In the genomic region with DNA sequence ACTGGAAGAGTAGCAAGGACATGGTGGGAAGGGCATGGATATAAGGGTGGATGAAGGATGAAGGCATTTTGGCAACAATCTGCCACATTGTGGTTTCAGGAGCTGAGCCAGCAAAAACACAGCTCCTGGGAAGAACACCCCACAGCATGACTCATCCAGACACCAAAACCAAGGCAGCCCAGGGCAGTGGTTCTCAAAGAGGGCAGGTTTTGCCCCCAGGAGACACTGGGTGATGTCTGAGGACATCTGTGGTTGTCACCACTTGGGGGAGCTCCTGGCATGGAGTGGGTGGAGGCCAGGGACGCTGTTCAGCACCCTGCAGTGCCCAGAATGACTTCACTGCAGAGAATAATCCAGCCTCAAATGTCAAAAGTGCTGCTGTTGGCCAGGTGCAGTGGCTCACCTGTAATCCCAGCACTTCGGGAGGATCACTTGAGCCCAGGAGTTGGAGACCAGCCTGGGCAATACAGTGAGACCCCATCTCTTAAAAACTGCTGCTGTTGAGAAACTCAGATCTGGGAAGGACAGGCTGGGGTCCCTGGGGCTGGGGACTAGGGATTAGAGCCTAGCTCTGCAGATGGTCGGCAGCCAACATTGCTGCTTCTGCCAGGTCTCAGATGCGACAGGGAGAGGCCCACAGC, we compare ENCODE assay signal across 8 cellular contexts. TPM values are rescaled to one million over a fixed set of nuclear protein-coding genes. Genes with fewer than 3 reads are reported as not detected.
A peak's percentile ranks its signal among the peaks of the same experiment; 100 is the strongest.
DNase-seq lines count a peak whose midpoint lies in the region; ATAC-seq and TF ChIP-seq lines count a peak whose summit lies in the region.

No MANE protein-coding gene starts in this region.

- TF ChIP-seq EP300 in Ishikawa (IDR thresholded peaks at IDR 0.05; ENCODE audit: borderline replicate concordance), result no peak

- TF ChIP-seq RAD21 in Ishikawa (IDR thresholded peaks at IDR 0.05; ENCODE audit: low read depth), result peak; percentile 81

- DNase-seq in NCI-H2081 (lab: John Stamatoyannopoulos, UW), result peak; percentile 50 to 58
- no peak for DNase-seq in NCI-H2081 treated with DMSO at 0.1 percent for 48 hours (lab: John Stamatoyannopoulos, UW)
- DNase-seq in activated CD4-positive, alpha-beta T cell treated with anti-CD3 and anti-CD28 coated beads, Interleukin-2, amount 50 U/mL, for 1 hour, result peak; percentile 38
- no peak for DNase-seq in left ventricle myocardium superior

- ATAC-seq in left ventricle myocardium superior (peak; percentile 56), HG03108 (IDR thresholded peaks at IDR 0.05; ENCODE audit: unreplicated experiment) (no peak), HG03175 (IDR thresholded peaks at IDR 0.05; ENCODE audit: unreplicated experiment) (no peak), GM18858 (IDR thresholded peaks at IDR 0.05; ENCODE audit: unreplicated experiment) (no peak)

- intact Hi-C loops in left ventricle myocardium superior (cut with micrococcal nuclease), result no loop called here

TF ChIP-seq in Ishikawa, 13 proteins besides CTCF, POLR2A, EP300 and RAD21:
- TF ChIP-seq TCF12 (IDR thresholded peaks at IDR 0.05; ENCODE audit: low read depth) (no peak), CREB1 (IDR thresholded peaks at IDR 0.05; ENCODE audit: low read depth) (no peak), YY1 (IDR thresholded peaks at IDR 0.05; ENCODE audit: low read depth) (no peak), TEAD4 (IDR thresholded peaks at IDR 0.05) (no peak), EGR1 (IDR thresholded peaks at IDR 0.05) (no peak), NFIC (IDR thresholded peaks at IDR 0.05) (no peak), CEBPB (IDR thresholded peaks at IDR 0.05) (no peak), FOXM1 (IDR thresholded peaks at IDR 0.05; ENCODE audit: borderline replicate concordance, low read depth) (no peak), ZBTB7A (IDR thresholded peaks at IDR 0.05; ENCODE audit: low read depth) (no peak), TAF1 (IDR thresholded peaks at IDR 0.05; ENCODE audit: low read depth) (no peak)
- TF ChIP-seq, protein P1, sequence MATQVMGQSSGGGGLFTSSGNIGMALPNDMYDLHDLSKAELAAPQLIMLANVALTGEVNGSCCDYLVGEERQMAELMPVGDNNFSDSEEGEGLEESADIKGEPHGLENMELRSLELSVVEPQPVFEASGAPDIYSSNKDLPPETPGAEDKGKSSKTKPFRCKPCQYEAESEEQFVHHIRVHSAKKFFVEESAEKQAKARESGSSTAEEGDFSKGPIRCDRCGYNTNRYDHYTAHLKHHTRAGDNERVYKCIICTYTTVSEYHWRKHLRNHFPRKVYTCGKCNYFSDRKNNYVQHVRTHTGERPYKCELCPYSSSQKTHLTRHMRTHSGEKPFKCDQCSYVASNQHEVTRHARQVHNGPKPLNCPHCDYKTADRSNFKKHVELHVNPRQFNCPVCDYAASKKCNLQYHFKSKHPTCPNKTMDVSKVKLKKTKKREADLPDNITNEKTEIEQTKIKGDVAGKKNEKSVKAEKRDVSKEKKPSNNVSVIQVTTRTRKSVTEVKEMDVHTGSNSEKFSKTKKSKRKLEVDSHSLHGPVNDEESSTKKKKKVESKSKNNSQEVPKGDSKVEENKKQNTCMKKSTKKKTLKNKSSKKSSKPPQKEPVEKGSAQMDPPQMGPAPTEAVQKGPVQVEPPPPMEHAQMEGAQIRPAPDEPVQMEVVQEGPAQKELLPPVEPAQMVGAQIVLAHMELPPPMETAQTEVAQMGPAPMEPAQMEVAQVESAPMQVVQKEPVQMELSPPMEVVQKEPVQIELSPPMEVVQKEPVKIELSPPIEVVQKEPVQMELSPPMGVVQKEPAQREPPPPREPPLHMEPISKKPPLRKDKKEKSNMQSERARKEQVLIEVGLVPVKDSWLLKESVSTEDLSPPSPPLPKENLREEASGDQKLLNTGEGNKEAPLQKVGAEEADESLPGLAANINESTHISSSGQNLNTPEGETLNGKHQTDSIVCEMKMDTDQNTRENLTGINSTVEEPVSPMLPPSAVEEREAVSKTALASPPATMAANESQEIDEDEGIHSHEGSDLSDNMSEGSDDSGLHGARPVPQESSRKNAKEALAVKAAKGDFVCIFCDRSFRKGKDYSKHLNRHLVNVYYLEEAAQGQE (IDR thresholded peaks at IDR 0.05; ENCODE audit: low read depth), result no peak
- TF ChIP-seq, protein P2, sequence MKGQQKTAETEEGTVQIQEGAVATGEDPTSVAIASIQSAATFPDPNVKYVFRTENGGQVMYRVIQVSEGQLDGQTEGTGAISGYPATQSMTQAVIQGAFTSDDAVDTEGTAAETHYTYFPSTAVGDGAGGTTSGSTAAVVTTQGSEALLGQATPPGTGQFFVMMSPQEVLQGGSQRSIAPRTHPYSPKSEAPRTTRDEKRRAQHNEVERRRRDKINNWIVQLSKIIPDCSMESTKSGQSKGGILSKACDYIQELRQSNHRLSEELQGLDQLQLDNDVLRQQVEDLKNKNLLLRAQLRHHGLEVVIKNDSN (IDR thresholded peaks at IDR 0.05), result no peak
- TF ChIP-seq, protein P3, sequence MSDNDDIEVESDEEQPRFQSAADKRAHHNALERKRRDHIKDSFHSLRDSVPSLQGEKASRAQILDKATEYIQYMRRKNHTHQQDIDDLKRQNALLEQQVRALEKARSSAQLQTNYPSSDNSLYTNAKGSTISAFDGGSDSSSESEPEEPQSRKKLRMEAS (IDR thresholded peaks at IDR 0.05), result no peak

RNA-seq across cellular contexts. Expression of a gene that starts 16.1 kb away (rescaled TPM):
- total RNA-seq in left ventricle myocardium superior, result not detected

RNA-seq across cellular contexts. Expression of a gene that starts 27.8 kb away (rescaled TPM):
- total RNA-seq in left ventricle myocardium superior, result not detected

Comparison
In these comparisons a context has a peak if more than half of its experiments do, and no peak if none do; other contexts are left out.
1. DNase-seq: peak in NCI-H2081 (2 of 2) and activated CD4-positive, alpha-beta T cell treated with anti-CD3 and anti-CD28 coated beads, Interleukin-2, amount 50 U/mL, for 1 hour (single experiment); none in NCI-H2081 treated with DMSO at 0.1 percent for 48 hours (single experiment) and left ventricle myocardium superior (single experiment).